8 cellular contexts compared by ENCODE assay signal in genomic region chr7:27901028-27901760, GRCh38.
DNase-seq lines count a peak whose midpoint lies in the region; ATAC-seq and TF ChIP-seq lines count a peak whose summit lies in the region.

No MANE protein-coding gene starts in this region.

- intact Hi-C loops in adrenal gland (cut with DNase I), result no loop called here

- WGBS in adrenal gland, 4 donors, result 25 to 29% (median 28%) methylated on average over 5 of the region's 5 CpGs

- TF ChIP-seq CTCF in GM12865 (IDR thresholded peaks at IDR 0.05; ENCODE audit: insufficient read depth, low read depth, low read length, missing control alignments) (no peak), KMS-11 (conservative IDR thresholded peaks at IDR 0.05; ENCODE audit: low read depth, low read length) (no peak), adrenal gland (IDR thresholded peaks at IDR 0.05) (no peak), foreskin keratinocyte (conservative IDR thresholded peaks at IDR 0.05) (no peak)

- H3K27ac ChIP-seq in KMS-11 (peak overlapping the region; percentile 58), adrenal gland (peak overlapping the region in 4 of 5 donors; percentile 0 to 88 (median 69)), mucosa of rectum (ENCODE audit: low read depth in 2 of 2, low read length in 2 of 2) (peak overlapping the region; percentile 10 to 50), foreskin keratinocyte (no peak overlapping the region)

- H3K4me3 ChIP-seq in GM12865 (ENCODE audit: low read depth, low read length) (no peak overlapping the region), KMS-11 (IDR thresholded peaks at IDR 0.05; ENCODE audit: insufficient read depth, low read depth, low read length) (no peak overlapping the region), adrenal gland (peak overlapping the region in 1 of 4 donors; percentile 44), mucosa of rectum (ENCODE audit: low read length in 2 of 2) (peak overlapping the region; percentile 6 to 11)

- H3K27me3 ChIP-seq in KMS-11 (ENCODE audit: insufficient read depth, low read depth) (no peaks in the 10 kb centered on the region), adrenal gland (no peaks in the 10 kb centered on the region), mucosa of rectum (ENCODE audit: control insufficient read depth in 2 of 2, insufficient read depth in 2 of 2, low read length in 2 of 2) (no peaks in the 10 kb centered on the region), foreskin keratinocyte (no peaks in the 10 kb centered on the region)

- H3K79me2 ChIP-seq in KMS-11 (ENCODE audit: insufficient read depth, low read depth), result no peaks in the 10 kb centered on the region

- H4K20me1 ChIP-seq in KMS-11 (ENCODE audit: insufficient read depth), result no peaks in the 10 kb centered on the region

- TF ChIP-seq POLR2A in adrenal gland (IDR thresholded peaks at IDR 0.05), result no peak

- no peak overlapping the region for H3K9ac ChIP-seq in KMS-11
- no peak overlapping the region for H3K9ac ChIP-seq in mucosa of rectum (ENCODE audit: low read depth in 1 of 2, low read length in 2 of 2)

- H3K4me2 ChIP-seq in KMS-11, result peak overlapping the region; percentile 55

- no peak overlapping the region for H2AFZ ChIP-seq in KMS-11 (ENCODE audit: low read depth)

- ATAC-seq in GM21528 (IDR thresholded peaks at IDR 0.05; ENCODE audit: low FRiP score, unreplicated experiment) (peak; percentile 73), foreskin keratinocyte (no peak)

- no peaks in the 10 kb centered on the region for H3K36me3 ChIP-seq in KMS-11 (ENCODE audit: insufficient read depth)
- no peaks in the 10 kb centered on the region for H3K36me3 ChIP-seq in adrenal gland (replicated peaks in 1 of 2)
- no peaks in the 10 kb centered on the region for H3K36me3 ChIP-seq in mucosa of rectum (ENCODE audit: control insufficient read depth in 2 of 2, insufficient read depth in 2 of 2, low read length in 2 of 2)

- H3K4me1 ChIP-seq in KMS-11 (ENCODE audit: low read depth, poor library complexity, severe bottlenecking), result peaks cover 46% of the 10 kb centered on the region
- peaks cover 9 to 29% of the 10 kb centered on the region in 2 donors for H3K4me1 ChIP-seq in adrenal gland (replicated peaks in 1 of 2)
- peaks cover 13 to 22% of the 10 kb centered on the region in 2 donors for H3K4me1 ChIP-seq in mucosa of rectum (ENCODE audit: control insufficient read depth in 2 of 2, insufficient read depth in 2 of 2, low read length in 2 of 2)
- H3K4me1 ChIP-seq in foreskin keratinocyte, result no peaks in the 10 kb centered on the region

- no peaks in the 10 kb centered on the region for H3K9me3 ChIP-seq in adrenal gland (replicated peaks in 1 of 3)
- H3K9me3 ChIP-seq in mucosa of rectum (ENCODE audit: control insufficient read depth in 2 of 2, low read length in 2 of 2), result no peaks in the 10 kb centered on the region

- peak; percentile 69 for DNase-seq in GM12865 (ENCODE audit: low read depth)
- DNase-seq in adrenal gland, result peak in 2 of 7 donors; percentile 20 to 37
- DNase-seq in DMS 273 (lab: John Stamatoyannopoulos, UW; ENCODE audit: unreplicated experiment), result no peak
- DNase-seq in foreskin keratinocyte, result no peak
- DNase-seq in NCI-H2029 treated with DMSO at 0.1 percent for 48 hours (lab: John Stamatoyannopoulos, UW), result no peak

Comparison
In these comparisons a context has a peak if more than half of its experiments do, and no peak if none do; other contexts are left out.
1. H3K4me3 ChIP-seq: peak in mucosa of rectum (2 of 2); none in GM12865 (single experiment) and KMS-11 (single experiment).